ENCODE assay signal across 28 cellular contexts in genomic region chr5:13511442-13511841, GRCh38.
"Had no signal": no experiment of that assay in that cellular context is flagged by ENCODE, and none has a peak within 500 bp of the region (broad histone marks: within the 10 kb centered on the region; RNA-seq: fewer than 3 reads in every experiment).

No MANE protein-coding gene starts in this region.

- H2AFZ ChIP-seq: neural progenitor cell had no signal

- H3K36me3 ChIP-seq: brain microvascular endothelial cell, esophagus squamous epithelium, left lung, lower lobe of right lung, neural progenitor cell, right atrium auricular region, uterus had no signal

- H3K27ac ChIP-seq: brain microvascular endothelial cell, esophagus squamous epithelium, left lung, lower lobe of right lung, neural progenitor cell, right atrium auricular region, testis, uterus had no signal

- ATAC-seq: activated T-helper 17 cell treated with anti-CD3 and anti-CD28 coated beads, Interleukin-2, amount 50 U/mL, for 72 hours; left lung; lower lobe of right lung; natural killer cell; T-helper 17 cell had no signal

- H3K9ac ChIP-seq: neural progenitor cell had no signal

- H3K4me3 ChIP-seq: esophagus squamous epithelium, left lung, lower lobe of right lung, neural progenitor cell, right atrium auricular region, testis, uterus had no signal

- H3K27me3 ChIP-seq: brain microvascular endothelial cell, esophagus squamous epithelium, left lung, neural progenitor cell, right atrium auricular region, testis, uterus had no signal

- DNase-seq: activated CD4-positive, alpha-beta memory T cell treated with anti-CD3 and anti-CD28 coated beads, Interleukin-2, amount 10 ng/mL, durations not matched to agents 7 days and 5 days; activated CD4-positive, alpha-beta T cell treated with anti-CD3 and anti-CD28 coated beads for 1 hour; activated CD4-positive, alpha-beta T cell treated with anti-CD3 and anti-CD28 coated beads, Interleukin-2, amount 10 ng/mL, durations not matched to agents 7 days and 5 days; activated CD8-positive, alpha-beta memory T cell treated with anti-CD3 and anti-CD28 coated beads, Interleukin-2, amount 50 U/mL, for 48 hours; activated gamma-delta T cell treated with Interleukin-2 at 50 U/mL for 16 hours; activated naive CD4-positive, alpha-beta T cell treated with anti-CD3 and anti-CD28 coated beads, Interleukin-2, amount 50 U/mL, for 16 hours; activated T-cell treated with anti-CD3 and anti-CD28 coated beads, Interleukin-2, amount 50 U/mL, for 24 hours; amniotic stem cell; brain microvascular endothelial cell; central memory CD4-positive, alpha-beta T cell; esophagus squamous epithelium; foreskin melanocyte; kidney glomerular epithelial cell; left lung; lower lobe of right lung; mesendoderm; natural killer cell; occipital lobe; stimulated activated CD4-positive, alpha-beta T cell treated with anti-CD3 and anti-CD28 coated beads, Interleukin-15, amount 100 ng/mL, for 24 hours; stimulated activated CD4-positive, alpha-beta T cell treated with anti-CD3 and anti-CD28 coated beads, Interleukin-2, amount 100 ng/mL, for 24 hours; stimulated activated naive CD4-positive, alpha-beta T cell treated with Interleukin-2 at 50 U/mL for 16 hours; T-helper 17 cell; T1000; testis; uterus had no signal

- H3K4me2 ChIP-seq: neural progenitor cell had no signal

- H3K9me3 ChIP-seq: esophagus squamous epithelium, left lung, lower lobe of right lung, right atrium auricular region, testis, uterus had no signal

- H3K4me1 ChIP-seq: esophagus squamous epithelium, left lung, lower lobe of right lung, right atrium auricular region, testis, uterus had no signal
